ENCODE assay signal across 9 cellular contexts in genomic region chr3:143443851-143444331, GRCh38.
DNase-seq lines count a peak whose midpoint lies in the region; ATAC-seq, FAIRE-seq and TF ChIP-seq lines count a peak whose summit lies in the region.
"Had no signal": no experiment of that assay in that cellular context is flagged by ENCODE, and none has a peak within 500 bp of the region (broad histone marks: within the 10 kb centered on the region; RNA-seq: fewer than 3 reads in every experiment).

No MANE protein-coding gene starts in this region.

- no peaks in the 10 kb centered on the region for H3K79me2 ChIP-seq in DND-41 (ENCODE audit: insufficient read depth, low read length)
- no peaks in the 10 kb centered on the region for H3K79me2 ChIP-seq in GM12878 (ENCODE audit: control insufficient read depth, insufficient read depth, low read length)
- no peaks in the 10 kb centered on the region for H3K79me2 ChIP-seq in hepatocyte

- H3K27me3 Mint-ChIP-seq in Caco-2 (ENCODE audit: insufficient read depth, unreplicated experiment), result peaks cover 14% of the 10 kb centered on the region

- DNase-seq in DND-41, result peak; percentile 49
- peak; percentile 95 for DNase-seq in NOMO-1 treated with DMSO at 0.1 percent for 48 hours (lab: John Stamatoyannopoulos, UW; ENCODE audit: unreplicated experiment)
- DNase-seq in GM12878 (ENCODE audit: low read depth, low spot score), result no peak
- peak in 1 of 2 donors; percentile 65 for DNase-seq in left lung
- peak; percentile 82 for DNase-seq in ureter (ENCODE audit: low spot score)
- no peak for DNase-seq in hepatocyte (ENCODE audit: low spot score)
- DNase-seq in Caco-2, result no peak
- no peak for DNase-seq in iPS-NIHi7 (ENCODE audit: extremely low spot score)

- no peak overlapping the region for H3K27ac Mint-ChIP-seq in Caco-2 (ENCODE audit: unreplicated experiment)

- intact Hi-C loops in GM12878 (cut with micrococcal nuclease; ENCODE audit: unreplicated experiment), result no loop called here
- intact Hi-C loops in left lung (cut with DNase I), result no loop called here
- intact Hi-C loops in Caco-2 (cut with micrococcal nuclease; ENCODE audit: unreplicated experiment), result no loop called here

- H3K4me2 ChIP-seq in DND-41 (ENCODE audit: insufficient read depth, low read length) (no peak overlapping the region), GM12878 (ENCODE audit: control insufficient read depth, insufficient read depth) (no peak overlapping the region), hepatocyte (no peak overlapping the region)

- H3K9me3 ChIP-seq in DND-41 (ENCODE audit: insufficient read depth, low read length, severe bottlenecking) (no peaks in the 10 kb centered on the region), GM12878 (replicated peaks; ENCODE audit: control insufficient read depth, insufficient read depth, low read length) (no peaks in the 10 kb centered on the region), left lung (no peaks in the 10 kb centered on the region), hepatocyte (ENCODE audit: low read depth) (no peaks in the 10 kb centered on the region), Caco-2 (no peaks in the 10 kb centered on the region)
- H3K9me3 ChIP-seq: ovary had no signal

- SMC1A ChIA-PET in GM12878 (lab: Charles Lee; ENCODE audit: uncharacterized antibody, unreplicated experiment), result interaction anchor here (1.5 to 2.1 kb wide), 3 partner anchors 10 to 230 kb away, joined by 3 to 8 read pairs (median 4); no protein-coding TSS in a partner anchor

- RAD21 ChIA-PET in GM12878 (lab: Charles Lee; ENCODE audit: unreplicated experiment), result no interaction called here

- peak; percentile 48 for ATAC-seq in DND-41 (ENCODE audit: insufficient read depth, low read depth)
- no peak for ATAC-seq in GM12878
- peak; percentile 94 for ATAC-seq in left lung

- POLR2A ChIA-PET in GM12878 (lab: Charles Lee) (no interaction called here), Caco-2 (lab: Charles Lee) (no interaction called here)

- TF ChIP-seq RAD21 in GM12878 (IDR thresholded peaks at IDR 0.05; ENCODE audit: insufficient read depth, low read depth, low read length), result no peak

- H3K27me3 ChIP-seq in DND-41 (ENCODE audit: insufficient read depth, low read length, poor library complexity), result no peaks in the 10 kb centered on the region
- H3K27me3 ChIP-seq in GM12878 (replicated peaks in 1 of 2; ENCODE audit: control insufficient read depth in 2 of 2, insufficient read depth in 2 of 2, low read length in 1 of 2), result no peaks in the 10 kb centered on the region
- H3K27me3 ChIP-seq in left lung, result no peaks in the 10 kb centered on the region
- no peaks in the 10 kb centered on the region for H3K27me3 ChIP-seq in hepatocyte
- no peaks in the 10 kb centered on the region; the same call in 1 of the 2 replicates for H3K27me3 ChIP-seq in Caco-2 (replicated peaks; ENCODE audit: control insufficient read depth, insufficient read depth, low read length)
- H3K27me3 ChIP-seq: ovary had no signal

- H3K4me3 Mint-ChIP-seq in Caco-2 (ENCODE audit: unreplicated experiment), result no peak overlapping the region

- H3K9me2 ChIP-seq in hepatocyte (replicated peaks; ENCODE audit: insufficient read depth), result no peaks in the 10 kb centered on the region

- CTCF ChIA-PET in GM12878 (lab: Yijun Ruan, JAX) (interaction anchor here (1.4 to 1.5 kb wide), 2 partner anchors 10 to 230 kb away, joined by 4 to 5 read pairs; no protein-coding TSS in a partner anchor), Caco-2 (lab: Charles Lee) (no interaction called here)

- TF ChIP-seq CTCF in DND-41 (IDR thresholded peaks at IDR 0.05; ENCODE audit: borderline replicate concordance, extremely low read depth, low read length, poor library complexity, severe bottlenecking), result no peak
- TF ChIP-seq CTCF in GM12878 (IDR thresholded peaks at IDR 0.05 in 2 of 3, conservative IDR thresholded peaks at IDR 0.05 in 1 of 3; ENCODE audit: control insufficient read depth in 2 of 3, extremely low read depth in 1 of 3, insufficient read depth in 1 of 3, low read depth in 3 of 3, low read length in 3 of 3), result no peak
- no peak for TF ChIP-seq CTCF in left lung (IDR thresholded peaks at IDR 0.05)
- TF ChIP-seq CTCF in hepatocyte (IDR thresholded peaks at IDR 0.05; ENCODE audit: poor library complexity), result no peak
- no peak for TF ChIP-seq CTCF in Caco-2 (IDR thresholded peaks at IDR 0.05; ENCODE audit: insufficient read depth in 1 of 2, low read depth in 1 of 2, low read length in 1 of 2, severe bottlenecking in 1 of 2, unreplicated experiment in 1 of 2)

- H3K4me1 Mint-ChIP-seq in Caco-2 (ENCODE audit: low read depth, unreplicated experiment), result no peaks in the 10 kb centered on the region

- peaks cover 5% of the 10 kb centered on the region for H3K36me3 Mint-ChIP-seq in Caco-2 (ENCODE audit: insufficient read depth, unreplicated experiment)

- 85% methylated on average over 6 of the region's 6 CpGs for WGBS in GM12878 (ENCODE audit: insufficient coverage, insufficient replicate concordance, low lambda C conversion rate, missing lambda C conversion rate)
- 81% methylated on average over 6 of the region's 6 CpGs for WGBS in hepatocyte (ENCODE audit: low lambda C conversion rate, missing lambda C conversion rate)

- H2AFZ ChIP-seq in DND-41 (ENCODE audit: low read depth, low read length) (no peak overlapping the region), GM12878 (ENCODE audit: control insufficient read depth, low read depth, low read length) (no peak overlapping the region), hepatocyte (no peak overlapping the region)

- H3K36me3 ChIP-seq in DND-41 (ENCODE audit: insufficient read depth, low read length) (no peaks in the 10 kb centered on the region), GM12878 (ENCODE audit: control insufficient read depth in 2 of 2, insufficient read depth in 2 of 2, low read length in 1 of 2) (no peaks in the 10 kb centered on the region), left lung (no peaks in the 10 kb centered on the region), hepatocyte (replicated peaks; ENCODE audit: insufficient read depth, low read depth) (no peaks in the 10 kb centered on the region), Caco-2 (ENCODE audit: control insufficient read depth, insufficient read depth, low read length) (no peaks in the 10 kb centered on the region)
- H3K36me3 ChIP-seq: ovary had no signal

- in situ Hi-C loops in GM12878 (cut with MboI), result no loop called here

- no peaks in the 10 kb centered on the region for H4K20me1 ChIP-seq in DND-41 (ENCODE audit: insufficient read depth, low read length)
- H4K20me1 ChIP-seq in GM12878 (ENCODE audit: control insufficient read depth, insufficient read depth), result no peaks in the 10 kb centered on the region
- H4K20me1 ChIP-seq in hepatocyte (ENCODE audit: insufficient read depth, poor library complexity, severe bottlenecking), result no peaks in the 10 kb centered on the region

- FAIRE-seq in GM12878 (lab: Jason Lieb, UNC), result no peak

- no peak for TF ChIP-seq EP300 in GM12878 (IDR thresholded peaks at IDR 0.05; ENCODE audit: borderline replicate concordance in 1 of 2, control insufficient read depth in 1 of 2, low read depth in 2 of 2, low read length in 2 of 2)

- H3K9ac ChIP-seq in DND-41 (ENCODE audit: low read depth, low read length) (no peak overlapping the region), GM12878 (ENCODE audit: control insufficient read depth, insufficient read depth, low read length) (no peak overlapping the region)

- H3K4me3 ChIP-seq in DND-41 (ENCODE audit: low read depth in 1 of 2, low read length in 2 of 2), result no peak overlapping the region
- H3K4me3 ChIP-seq in GM12878, result no peak overlapping the region
- no peak overlapping the region for H3K4me3 ChIP-seq in left lung
- no peak overlapping the region for H3K4me3 ChIP-seq in hepatocyte
- H3K4me3 ChIP-seq in Caco-2 (ENCODE audit: low read depth, low read length), result no peak overlapping the region
- H3K4me3 ChIP-seq: ovary had no signal

- H3K27ac ChIP-seq in DND-41 (ENCODE audit: low read length) (peak overlapping the region; percentile 61), GM12878 (ENCODE audit: control insufficient read depth, insufficient read depth) (no peak overlapping the region), left lung (peak overlapping the region; percentile 68 to 78), hepatocyte (no peak overlapping the region)
- H3K27ac ChIP-seq: ovary had no signal

- no TSS peak for BruUV-seq in GM12878 (replicated peaks; lab: Mats Ljungman, UMichigan)
- BruUV-seq in Caco-2 (replicated peaks; lab: Mats Ljungman, UMichigan), result no TSS peak

- no peak for TF ChIP-seq POLR2A in GM12878 (IDR thresholded peaks at IDR 0.05; ENCODE audit: low read depth, low read length)

- H3K9me3 Mint-ChIP-seq in Caco-2 (ENCODE audit: unreplicated experiment), result no peaks in the 10 kb centered on the region

- H3K4me1 ChIP-seq in DND-41 (ENCODE audit: insufficient read depth, low read length), result peaks cover 46% of the 10 kb centered on the region
- H3K4me1 ChIP-seq in GM12878 (ENCODE audit: control insufficient read depth, insufficient read depth, low read length), result peaks cover 15% of the 10 kb centered on the region
- H3K4me1 ChIP-seq in left lung, result peaks cover 0 to 19% of the 10 kb centered on the region in 2 donors
- no peaks in the 10 kb centered on the region for H3K4me1 ChIP-seq in hepatocyte (ENCODE audit: insufficient read depth)
- H3K4me1 ChIP-seq in Caco-2, result no peaks in the 10 kb centered on the region

TF ChIP-seq in GM12878, 131 proteins besides CTCF, POLR2A, EP300 and RAD21 (continues in another document):
- TF ChIP-seq POLR2AphosphoS5 (IDR thresholded peaks at IDR 0.05; ENCODE audit: low read length) (no peak), ATF2 (IDR thresholded peaks at IDR 0.05; ENCODE audit: low read length) (no peak; the same call in 1 of the 2 replicates), CHD2 (IDR thresholded peaks at IDR 0.05; ENCODE audit: borderline replicate concordance, low read depth, low read length) (no peak), MYC (IDR thresholded peaks at IDR 0.05; ENCODE audit: insufficient read depth, insufficient read length, insufficient replicate concordance, low read length, severe bottlenecking) (no peak), JUNB (IDR thresholded peaks at IDR 0.05) (peak; percentile 51; the same call in 1 of the 2 replicates), TCF7 (IDR thresholded peaks at IDR 0.05; ENCODE audit: borderline replicate concordance) (no peak), ZNF217 (IDR thresholded peaks at IDR 0.05) (no peak), RUNX3 (IDR thresholded peaks at IDR 0.05; ENCODE audit: low read length) (peak; percentile 75), EED (IDR thresholded peaks at IDR 0.05; ENCODE audit: low read depth) (peak; percentile 82)

Comparison
In these comparisons a context has a peak if more than half of its experiments do, and no peak if none do; other contexts are left out.
1. DNase-seq: peak in DND-41 (single experiment), NOMO-1 treated with DMSO at 0.1 percent for 48 hours (single experiment) and ureter (single experiment); none in GM12878 (single experiment), hepatocyte (single experiment), Caco-2 (0 of 2) and iPS-NIHi7 (single experiment).
2. H3K27ac ChIP-seq: peak in DND-41 (single experiment) and left lung (2 of 2); none in GM12878 (single experiment) and hepatocyte (single experiment).